8 cellular contexts compared by ENCODE assay signal in genomic region chr11:20353829-20354434, GRCh38. TPM values are rescaled to one million over a fixed set of nuclear protein-coding genes. Genes with fewer than 3 reads are reported as not detected.
DNase-seq lines count a peak whose midpoint lies in the region; ATAC-seq and TF ChIP-seq lines count a peak whose summit lies in the region.

No MANE protein-coding gene starts in this region.

- peaks cover 30% of the 10 kb centered on the region for H3K4me1 Mint-ChIP-seq in Caco-2 (ENCODE audit: low read depth, unreplicated experiment)

- H3K4me1 ChIP-seq in Caco-2 (peaks cover 13% of the 10 kb centered on the region), sigmoid colon (no peaks in the 10 kb centered on the region)

- ATAC-seq in GM18861 (IDR thresholded peaks at IDR 0.05; ENCODE audit: unreplicated experiment) = peak; percentile 47
- peak; percentile 74 for ATAC-seq in Right ventricle myocardium superior (ENCODE audit: poor library complexity)

- TF ChIP-seq POLR2A in sigmoid colon (IDR thresholded peaks at IDR 0.05) = no peak

- WGBS in sigmoid colon, 2 donors = 11 to 15% methylated on average over 6 of the region's 6 CpGs

- TF ChIP-seq EP300 in sigmoid colon (IDR thresholded peaks at IDR 0.05) = no peak

- H3K9me3 Mint-ChIP-seq in Caco-2 (ENCODE audit: unreplicated experiment) = peaks cover 9% of the 10 kb centered on the region

- H3K27ac ChIP-seq in sigmoid colon = no peak overlapping the region

- H3K36me3 ChIP-seq in Caco-2 (ENCODE audit: control insufficient read depth, insufficient read depth, low read length) (no peaks in the 10 kb centered on the region), sigmoid colon (no peaks in the 10 kb centered on the region)

- TF ChIP-seq CTCF in Caco-2 (IDR thresholded peaks at IDR 0.05; ENCODE audit: insufficient read depth in 1 of 2, low read depth in 1 of 2, low read length in 1 of 2, severe bottlenecking in 1 of 2, unreplicated experiment in 1 of 2) (peak; percentile 82 to 93), WI38 (IDR thresholded peaks at IDR 0.05; ENCODE audit: low read depth, low read length) (peak; percentile 87), sigmoid colon (IDR thresholded peaks at IDR 0.05) (peak; percentile 21 to 73 (median 66))

- H3K27me3 ChIP-seq in Caco-2 (replicated peaks; ENCODE audit: control insufficient read depth, insufficient read depth, low read length) (no peaks in the 10 kb centered on the region), sigmoid colon (no peaks in the 10 kb centered on the region)

- H3K36me3 Mint-ChIP-seq in Caco-2 (ENCODE audit: insufficient read depth, unreplicated experiment) = no peaks in the 10 kb centered on the region

- H3K4me3 Mint-ChIP-seq in Caco-2 (ENCODE audit: unreplicated experiment) = no peak overlapping the region

- no peak overlapping the region for H3K4me3 ChIP-seq in Caco-2 (ENCODE audit: low read depth, low read length)
- H3K4me3 ChIP-seq in WI38 (ENCODE audit: low read depth, low read length) = no peak overlapping the region
- no peak overlapping the region for H3K4me3 ChIP-seq in sigmoid colon

- POLR2A ChIA-PET in Caco-2 (lab: Charles Lee) = interaction anchor here (0.5 kb wide), 1 partner anchor 158 kb away, joined by 7 read pairs; no protein-coding TSS in a partner anchor

- DNase-seq in Caco-2 (peak in 1 of 2 experiments; percentile 52), NCI-H1092 treated with DMSO at 0.1 percent for 48 hours (lab: John Stamatoyannopoulos, UW) (peak; percentile 40), Right ventricle myocardium superior (no peak), sigmoid colon (no peak), posterior vena cava (ENCODE audit: low spot score) (no peak), GDM1 (lab: John Stamatoyannopoulos, UW) (no peak)

- intact Hi-C loops in Caco-2 (cut with micrococcal nuclease; ENCODE audit: unreplicated experiment) = no loop called here
- intact Hi-C loops in Right ventricle myocardium superior (cut with DNase I) = loop anchor here (10.0 kb wide), 1 partner anchor 409 kb away; no protein-coding TSS in a partner anchor
- intact Hi-C loops in sigmoid colon (cut with DNase I) = loop anchor here (2.0 to 10.0 kb wide), 2 partner anchors 225 to 799 kb away; no protein-coding TSS in a partner anchor
- intact Hi-C loops in posterior vena cava (cut with DNase I) = loop anchor here in 1 of 2 donors (5.0 kb wide), 1 partner anchor 1047 kb away; no protein-coding TSS in a partner anchor

- H3K27ac Mint-ChIP-seq in Caco-2 (ENCODE audit: unreplicated experiment) = no peak overlapping the region

- CTCF ChIA-PET in Caco-2 (lab: Charles Lee) = interaction anchor here (0.8 to 3.3 kb wide), 4 partner anchors 13 to 451 kb away, joined by 3 to 45 read pairs (median 4); no protein-coding TSS in a partner anchor

- H3K27me3 Mint-ChIP-seq in Caco-2 (ENCODE audit: insufficient read depth, unreplicated experiment) = no peaks in the 10 kb centered on the region

- no TSS peak for BruUV-seq in Caco-2 (replicated peaks; lab: Mats Ljungman, UMichigan)

- H3K9me3 ChIP-seq in Caco-2 (no peaks in the 10 kb centered on the region), sigmoid colon (no peaks in the 10 kb centered on the region)

RNA-seq across cellular contexts. Expression of gene HTATIP2, which starts 9.6 kb away (rescaled TPM):
- total RNA-seq in Caco-2 (2022) = 82.1 and 87.9 TPM in 2 replicates
- total RNA-seq in Right ventricle myocardium superior = 21.4 TPM
- 10 to 100 TPM; 12.2 to 58.1 (median 39.5) TPM for total RNA-seq in sigmoid colon
- 100 to 1,000 TPM; 110 to 318 (median 166) TPM for polyA plus RNA-seq in sigmoid colon
- total RNA-seq in posterior vena cava = 10 to 100 TPM; 15.7 to 21.2 TPM

RNA-seq across cellular contexts. Expression of gene PRMT3, which starts 33.6 kb away (rescaled TPM):
- total RNA-seq in Caco-2 (2022) (26.1 and 28.5 TPM in 2 replicates), Right ventricle myocardium superior (13.3 TPM), sigmoid colon (10 to 100 TPM; 15.3 to 18.4 (median 17.6) TPM), posterior vena cava (10 to 100 TPM; 11.8 to 13.0 TPM)
- 1 to 10 TPM; 4.9 to 8.5 (median 6.6) TPM for polyA plus RNA-seq in sigmoid colon
